16 cellular contexts compared by ENCODE assay signal in genomic region chr3:36457667-36458066, GRCh38.
"Had no signal": no experiment of that assay in that cellular context is flagged by ENCODE, and none has a peak within 500 bp of the region (broad histone marks: within the 10 kb centered on the region; RNA-seq: fewer than 3 reads in every experiment).

No MANE protein-coding gene starts in this region.

- DNase-seq: activated effector memory CD4-positive, alpha-beta T cell treated with Interleukin-2 at 50 U/mL for 16 hours; activated naive CD4-positive, alpha-beta T cell treated with anti-CD3 and anti-CD28 coated beads for 36 hours; activated T-cell treated with anti-CD3 and anti-CD28 coated beads, Interleukin-2, amount 50 U/mL, for 48 hours; amygdala; body of pancreas; glutamatergic neuron; hypothalamus; left colon; natural killer cell; retina; stimulated activated CD4-positive, alpha-beta T cell treated with anti-CD3 and anti-CD28 coated beads, Interleukin-12 subunit alpha, Interleukin-12 subunit beta, amount 100 ng/mL, for 4 hours; stimulated activated CD4-positive, alpha-beta T cell treated with anti-CD3 and anti-CD28 coated beads, Interleukin-4, amount 100 ng/mL, for 4 hours; stimulated activated naive CD8-positive, alpha-beta T cell treated with anti-CD3 and anti-CD28 coated beads, Interleukin-15, Interleukin-2, amounts not matched to agents 100 U/mL and 50 U/mL, for 24 hours; T-cell; thyroid gland; upper lobe of right lung had no signal

- ATAC-seq: body of pancreas; left colon; natural killer cell; stimulated activated naive CD8-positive, alpha-beta T cell treated with anti-CD3 and anti-CD28 coated beads, Interleukin-15, Interleukin-2, amounts not matched to agents 100 U/mL and 50 U/mL, for 24 hours; T-cell; upper lobe of right lung had no signal

- H3K27ac ChIP-seq: body of pancreas, thyroid gland, upper lobe of right lung had no signal

- H3K4me1 ChIP-seq: body of pancreas, thyroid gland had no signal

- H3K27me3 ChIP-seq: body of pancreas, thyroid gland, upper lobe of right lung had no signal

- H3K4me3 ChIP-seq: body of pancreas, thyroid gland, upper lobe of right lung had no signal

- H3K9me3 ChIP-seq: body of pancreas, thyroid gland, upper lobe of right lung had no signal

- H3K36me3 ChIP-seq: thyroid gland, upper lobe of right lung had no signal
